In genomic region chr3:33113772-33114621, GRCh38 we compare ENCODE assay signal across 8 cellular contexts. TPM values are rescaled to one million over a fixed set of nuclear protein-coding genes. Genes with fewer than 3 reads are reported as not detected.
DNase-seq lines count a peak whose midpoint lies in the region; ATAC-seq and TF ChIP-seq lines count a peak whose summit lies in the region.

TSS of gene CRTAP (plus strand) at chr3:33114014. CDS start at chr3:33114078, 64 bp downstream.

- no peaks in the 10 kb centered on the region for H3K27me3 ChIP-seq in PC-3 (ENCODE audit: low read length)
- no peaks in the 10 kb centered on the region for H3K27me3 ChIP-seq in mucosa of rectum (ENCODE audit: control insufficient read depth in 2 of 2, insufficient read depth in 2 of 2, low read length in 2 of 2)

- peak within 1 kb of the TSS; percentile 89 for H2AFZ ChIP-seq in PC-3 (ENCODE audit: low read length)

- DNase-seq in D341Med (ENCODE audit: low spot score) (peak; percentile 94), HT-29 (ENCODE audit: low spot score) (peak; percentile 84), PC-3 (peak; percentile 93), activated T-cell treated with anti-CD3 and anti-CD28 coated beads for 48 hours (ENCODE audit: low read depth) (peak; percentile 84), epithelial cell of proximal tubule (ENCODE audit: low read depth) (peak; percentile 43)
- peak; percentile 64 to 68 for DNase-seq in stimulated activated CD8-positive, alpha-beta memory T cell treated with anti-CD3 and anti-CD28 coated beads, Interleukin-4, amount 100 ng/mL, for 4 hours (ENCODE audit: low read depth in 2 of 2, low spot score in 1 of 2)

- no peaks in the 10 kb centered on the region for H3F3A ChIP-seq in PC-3 (ENCODE audit: low read length, unreplicated experiment)

- H3K4me2 ChIP-seq in PC-3 (ENCODE audit: low read length): peak within 1 kb of the TSS; percentile 98

- H3K79me2 ChIP-seq in PC-3 (ENCODE audit: low read length): peaks cover 46% of the 10 kb centered on the region

- no TSS peak for BruUV-seq in PC-3 (replicated peaks; lab: Mats Ljungman, UMichigan)

- H3K36me3 ChIP-seq in PC-3 (ENCODE audit: low read depth, low read length) (no peaks in the 10 kb centered on the region), mucosa of rectum (ENCODE audit: control insufficient read depth in 2 of 2, insufficient read depth in 2 of 2, low read length in 2 of 2) (no peaks in the 10 kb centered on the region)

- intact Hi-C loops in PC-3 (cut with micrococcal nuclease): loop anchor here (1.0 to 10.0 kb wide), 2 partner anchors 17 to 681 kb away; partner anchors contain the start of genes GLB1, PDCD6IP and TMPPE

- TF ChIP-seq CTCF in PC-3 (conservative IDR thresholded peaks at IDR 0.05; ENCODE audit: low read depth, low read length): no peak
- TF ChIP-seq CTCF in epithelial cell of proximal tubule (conservative IDR thresholded peaks at IDR 0.05; ENCODE audit: low read depth, low read length): no peak

- H3K9me3 ChIP-seq in PC-3 (ENCODE audit: low read length): no peaks in the 10 kb centered on the region
- no peaks in the 10 kb centered on the region for H3K9me3 ChIP-seq in mucosa of rectum (ENCODE audit: control insufficient read depth in 2 of 2, low read length in 2 of 2)

- CTCF ChIA-PET in PC-3 (lab: Charles Lee): interaction anchor here (0.6 kb wide), 1 partner anchor 163 kb away, joined by 3 read pairs; no protein-coding TSS in a partner anchor

- H4K20me1 ChIP-seq in PC-3 (ENCODE audit: low read length): peaks cover 9% of the 10 kb centered on the region; the same call in 1 of the 2 replicates

- H3K4me3 ChIP-seq in PC-3 (ENCODE audit: low read length) (peak within 1 kb of the TSS; percentile 74), epithelial cell of proximal tubule (ENCODE audit: low read depth, low read length) (peak within 1 kb of the TSS; percentile 68), mucosa of rectum (ENCODE audit: low read length in 2 of 2) (peak within 1 kb of the TSS; percentile 76 to 87)

- H3K9me2 ChIP-seq in PC-3 (replicated peaks; ENCODE audit: low read length): no peaks in the 10 kb centered on the region

- H3K27ac ChIP-seq in PC-3 (ENCODE audit: low read length) (peak within 1 kb of the TSS; percentile 78), mucosa of rectum (ENCODE audit: low read depth in 2 of 2, low read length in 2 of 2) (peak within 1 kb of the TSS; percentile 97)

- POLR2A ChIA-PET in PC-3 (lab: Charles Lee; ENCODE audit: unreplicated experiment): interaction anchor here (0.5 kb wide), 1 partner anchor 248 kb away, joined by 3 read pairs; no protein-coding TSS in a partner anchor

- H3K4me1 ChIP-seq in PC-3 (ENCODE audit: insufficient read depth, low read length) (peaks cover 24% of the 10 kb centered on the region), mucosa of rectum (ENCODE audit: control insufficient read depth in 2 of 2, insufficient read depth in 2 of 2, low read length in 2 of 2) (peaks cover 4 to 5% of the 10 kb centered on the region in 2 donors)

- peak within 1 kb of the TSS; percentile 88 for H3K9ac ChIP-seq in PC-3 (ENCODE audit: low read length)
- peak within 1 kb of the TSS; percentile 90 to 93 for H3K9ac ChIP-seq in mucosa of rectum (ENCODE audit: low read depth in 1 of 2, low read length in 2 of 2)

- peak; percentile 75 for ATAC-seq in GM21360 (IDR thresholded peaks at IDR 0.05; ENCODE audit: unreplicated experiment)
- ATAC-seq in PC-3: peak; percentile 81

RNA-seq across cellular contexts. Expression of gene CRTAP, which starts in this region (rescaled TPM):
- total RNA-seq in HT-29 (2014; rRNA removed; shearing (Covaris generic)): 24.4 and 36.0 TPM in 2 replicates
- total RNA-seq in PC-3 (2014; rRNA removed) (174 and 184 TPM in 2 replicates), epithelial cell of proximal tubule (180 and 193 TPM in 2 replicates)

Comparison
In these comparisons a context has a peak if more than half of its experiments do, and no peak if none do; other contexts are left out.
1. Peak in every context shown above with its lines: DNase-seq, ATAC-seq, H3K4me3 ChIP-seq and H3K27ac ChIP-seq.
2. DNase-seq: peak in every context shown above with its lines; median percentile 94 in D341Med; 93 in PC-3; 84 in HT-29; 84 in activated T-cell treated with anti-CD3 and anti-CD28 coated beads for 48 hours; 66 in stimulated activated CD8-positive, alpha-beta memory T cell treated with anti-CD3 and anti-CD28 coated beads, Interleukin-4, amount 100 ng/mL, for 4 hours; 43 in epithelial cell of proximal tubule.